In genomic region chr5:172106511-172107356, GRCh38 we compare ENCODE assay signal across 8 cellular contexts.
DNase-seq lines count a peak whose midpoint lies in the region; ATAC-seq, FAIRE-seq and TF ChIP-seq lines count a peak whose summit lies in the region.

No MANE protein-coding gene starts in this region.

- peaks cover 41% of the 10 kb centered on the region for H3K36me3 ChIP-seq in DND-41 (ENCODE audit: insufficient read depth, low read length)
- H3K36me3 ChIP-seq in bronchial epithelial cell (ENCODE audit: control insufficient read depth, insufficient read depth, low read length), result peaks cover 10% of the 10 kb centered on the region

- H3K4me3 ChIP-seq in DND-41 (ENCODE audit: low read depth in 1 of 2, low read length in 2 of 2) (peak overlapping the region in 1 of 2 experiments; percentile 28; a peak in 1 of 4 replicates), WI38 (ENCODE audit: low read depth, low read length) (no peak overlapping the region), bronchial epithelial cell (ENCODE audit: low read depth, low read length) (no peak overlapping the region)

- TF ChIP-seq CTCF in DND-41 (IDR thresholded peaks at IDR 0.05; ENCODE audit: borderline replicate concordance, extremely low read depth, low read length, poor library complexity, severe bottlenecking), result peak; percentile 98
- peak; percentile 90 for TF ChIP-seq CTCF in WI38 (IDR thresholded peaks at IDR 0.05; ENCODE audit: low read depth, low read length)
- TF ChIP-seq CTCF in bronchial epithelial cell (IDR thresholded peaks at IDR 0.05; ENCODE audit: insufficient read depth, low read length, severe bottlenecking), result peak; percentile 90

- H3K79me2 ChIP-seq in DND-41 (ENCODE audit: insufficient read depth, low read length), result no peaks in the 10 kb centered on the region

- H3K4me1 ChIP-seq in DND-41 (ENCODE audit: insufficient read depth, low read length), result peaks cover 22% of the 10 kb centered on the region

- DNase-seq in DND-41 (peak; percentile 68), M059J (ENCODE audit: low read depth) (peak; percentile 56), bronchial epithelial cell (ENCODE audit: low read depth) (no peak), kidney glomerular epithelial cell (lab: John Stamatoyannopoulos, UW) (peak; percentile 66)
- DNase-seq in stimulated activated CD4-positive, alpha-beta T cell treated with anti-CD3 and anti-CD28 coated beads, Interleukin-15, amount 100 ng/mL, for 48 hours (ENCODE audit: low read depth in 2 of 2), result peak; percentile 20 to 66

- H3K9ac ChIP-seq in DND-41 (ENCODE audit: low read depth, low read length), result no peak overlapping the region

- peak overlapping the region; percentile 71 for H2AFZ ChIP-seq in DND-41 (ENCODE audit: low read depth, low read length)

- peaks cover 7% of the 10 kb centered on the region for H4K20me1 ChIP-seq in DND-41 (ENCODE audit: insufficient read depth, low read length)

- no peak for FAIRE-seq in bronchial epithelial cell (lab: Jason Lieb, UNC)

- H3K27me3 ChIP-seq in DND-41 (ENCODE audit: insufficient read depth, low read length, poor library complexity) (no peaks in the 10 kb centered on the region), bronchial epithelial cell (ENCODE audit: control insufficient read depth, insufficient read depth, low read length) (no peaks in the 10 kb centered on the region)

- peak overlapping the region; percentile 50; the same call in 1 of the 2 replicates for H3K27ac ChIP-seq in DND-41 (ENCODE audit: low read length)

- ATAC-seq in DND-41 (ENCODE audit: insufficient read depth, low read depth) (peak; percentile 25; the same call in 2 of the 3 replicates), HG03460 (IDR thresholded peaks at IDR 0.05; ENCODE audit: unreplicated experiment) (no peak), HG02870 (IDR thresholded peaks at IDR 0.05; ENCODE audit: unreplicated experiment) (no peak)

- H3K4me2 ChIP-seq in DND-41 (ENCODE audit: insufficient read depth, low read length), result peak overlapping the region; percentile 62

- H3K9me3 ChIP-seq in DND-41 (ENCODE audit: insufficient read depth, low read length, severe bottlenecking), result no peaks in the 10 kb centered on the region
